In the genomic region with DNA sequence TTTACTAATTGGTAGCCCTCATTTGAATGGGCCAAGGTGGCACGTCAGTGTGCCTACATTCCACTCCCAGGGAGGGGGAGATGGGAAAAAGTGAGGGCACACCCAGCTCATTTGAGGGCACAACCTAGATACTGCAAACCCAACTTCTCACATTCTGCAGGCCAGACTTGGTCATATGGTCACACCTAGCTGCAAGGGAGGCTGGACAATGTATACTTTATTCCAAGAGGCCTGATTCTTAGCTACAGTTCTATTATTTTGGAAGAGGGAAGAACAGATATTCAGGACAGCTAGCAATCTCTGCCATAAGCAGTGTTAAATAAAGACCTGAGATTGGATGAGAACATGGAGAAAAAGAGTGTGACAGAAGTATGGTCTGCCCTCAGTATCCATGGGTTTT, we compare ENCODE assay signal across 8 cellular contexts.
"Had no signal": no experiment of that assay in that cellular context is flagged by ENCODE, and none has a peak within 500 bp of the region (broad histone marks: within the 10 kb centered on the region; RNA-seq: fewer than 3 reads in every experiment).

No MANE protein-coding gene starts in this region.

- H3K36me3 ChIP-seq: HAP-1 had no signal

- H3K4me1 ChIP-seq: HAP-1 had no signal

- ATAC-seq: HCT116, K562 had no signal

- H3K27ac ChIP-seq: GM23248 had no signal

- H3K4me3 ChIP-seq: GM23248, HAP-1, K562 had no signal

- H3K9me3 ChIP-seq: HAP-1 had no signal

- H3K9ac ChIP-seq: GM23248 had no signal

- H2AFZ ChIP-seq: GM23248 had no signal

- DNase-seq: GM23248, GOT3, H7, IMR-90, KG1 had no signal
